In the genomic region with DNA sequence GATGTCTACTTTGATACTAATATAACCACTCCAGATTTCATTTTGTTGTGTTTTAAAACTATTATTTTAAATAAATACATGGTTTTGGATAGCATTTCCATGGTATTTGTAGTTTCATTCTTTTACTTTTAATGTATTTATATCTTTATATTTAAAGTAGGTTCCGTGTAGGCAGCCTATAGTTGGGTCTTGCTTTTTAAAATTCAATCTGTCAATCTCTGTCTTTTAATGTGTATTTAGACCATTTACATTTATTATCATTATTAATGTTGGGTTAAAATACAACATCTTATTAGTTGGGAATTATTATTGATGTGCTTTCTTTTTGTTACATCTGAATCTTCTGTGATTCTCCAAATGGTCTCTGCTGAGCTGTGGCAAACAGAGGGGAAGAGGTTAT, we compare ENCODE assay signal across 10 cellular contexts.
"Had no signal": no experiment of that assay in that cellular context is flagged by ENCODE, and none has a peak within 500 bp of the region (broad histone marks: within the 10 kb centered on the region; RNA-seq: fewer than 3 reads in every experiment).

No MANE protein-coding gene starts in this region.

- H3K4me2 ChIP-seq: GM23338 had no signal

- ATAC-seq: GM23338, HCT116 had no signal

- FAIRE-seq: H54 had no signal

- DNase-seq: GM23248, GOT3, H7, H9, HCEC 1CT, HFFc6 had no signal

- H3K4me1 ChIP-seq: HAP-1 had no signal

- H3K9me3 ChIP-seq: HAP-1 had no signal

- H3K9ac ChIP-seq: GM23248 had no signal

- H3K36me3 ChIP-seq: HAP-1 had no signal

- H2AFZ ChIP-seq: GM23248, GM23338 had no signal

- H3K4me3 ChIP-seq: GM23248, GM23338, HAP-1 had no signal

- H3K27ac ChIP-seq: GM23248 had no signal
